In genomic region chr11:11843233-11843632, GRCh38 we compare ENCODE assay signal across 9 cellular contexts.
DNase-seq lines count a peak whose midpoint lies in the region; ATAC-seq lines count a peak whose summit lies in the region.
"Had no signal": no experiment of that assay in that cellular context is flagged by ENCODE, and none has a peak within 500 bp of the region (broad histone marks: within the 10 kb centered on the region; RNA-seq: fewer than 3 reads in every experiment).

No MANE protein-coding gene starts in this region.

- H3K27me3 ChIP-seq in adipocyte (replicated peaks; ENCODE audit: control insufficient read depth, insufficient read depth, low read length) (no peaks in the 10 kb centered on the region), iPS-20b (ENCODE audit: insufficient read depth, low read length) (no peaks in the 10 kb centered on the region), subcutaneous abdominal adipose tissue (ENCODE audit: control insufficient read depth in 5 of 5, insufficient read depth in 4 of 5, low read length in 5 of 5) (no peaks in the 10 kb centered on the region)

- peak overlapping the region; percentile 90 for H3K9ac ChIP-seq in adipocyte (ENCODE audit: low read length)
- peak overlapping the region; percentile 95; the same call in 1 of the 2 replicates for H3K9ac ChIP-seq in iPS-20b (ENCODE audit: low read depth, low read length)
- peak overlapping the region; percentile 96 to 100 (median 99) for H3K9ac ChIP-seq in subcutaneous abdominal adipose tissue (ENCODE audit: low read length in 5 of 5)

- H3K4me1 ChIP-seq in adipocyte (ENCODE audit: control insufficient read depth, insufficient read depth, low read length) (peaks cover 44% of the 10 kb centered on the region), iPS-20b (ENCODE audit: insufficient read depth, low read length) (peaks cover 26% of the 10 kb centered on the region; the same call in 1 of the 2 replicates), subcutaneous abdominal adipose tissue (ENCODE audit: control insufficient read depth in 5 of 5, insufficient read depth in 5 of 5, low read length in 5 of 5) (peaks cover 0 to 44% (median 33%) of the 10 kb centered on the region in 5 donors)

- peak overlapping the region; percentile 83 for H3K4me3 ChIP-seq in adipocyte (ENCODE audit: low read length)
- H3K4me3 ChIP-seq in iPS-20b (ENCODE audit: low read length), result peak overlapping the region; percentile 88
- peak overlapping the region; percentile 87 to 92 (median 89) for H3K4me3 ChIP-seq in subcutaneous abdominal adipose tissue (ENCODE audit: low read depth in 1 of 5, low read length in 5 of 5)

- H3K27ac ChIP-seq in iPS-20b (ENCODE audit: low read length) (no peak overlapping the region), subcutaneous abdominal adipose tissue (ENCODE audit: low read depth, low read length) (peak overlapping the region; percentile 99)

- DNase-seq in AG08396 (ENCODE audit: low spot score) (peak; percentile 63), HCEC 1CT (peak; percentile 79), adipocyte (ENCODE audit: low read depth) (peak; percentile 79), GM19240 (ENCODE audit: insufficient read length, low spot score) (no peak)

- H3K36me3 ChIP-seq in adipocyte (ENCODE audit: control insufficient read depth, insufficient read depth, low read length, severe bottlenecking), result no peaks in the 10 kb centered on the region
- H3K36me3 ChIP-seq in iPS-20b (ENCODE audit: insufficient read depth, low read depth, low read length), result no peaks in the 10 kb centered on the region
- no peaks in the 10 kb centered on the region for H3K36me3 ChIP-seq in subcutaneous abdominal adipose tissue (ENCODE audit: control insufficient read depth in 5 of 5, insufficient read depth in 5 of 5, low read length in 5 of 5)

- ATAC-seq in GM19395 (IDR thresholded peaks at IDR 0.05; ENCODE audit: unreplicated experiment) (no peak), HG02678 (IDR thresholded peaks at IDR 0.05; ENCODE audit: unreplicated experiment) (no peak)

- H3K9me3 ChIP-seq in adipocyte (ENCODE audit: control insufficient read depth, low read length), result no peaks in the 10 kb centered on the region
- H3K9me3 ChIP-seq in iPS-20b (ENCODE audit: insufficient read depth, low read depth, low read length), result no peaks in the 10 kb centered on the region
- no peaks in the 10 kb centered on the region for H3K9me3 ChIP-seq in subcutaneous abdominal adipose tissue (ENCODE audit: control insufficient read depth in 5 of 5, low read length in 5 of 5)
- H3K9me3 ChIP-seq: mucosa of descending colon had no signal
